Comparison of ENCODE assay signal across 1 cellular context in genomic region chr3:20061331-20061730, GRCh38.
TF ChIP-seq lines count a peak whose summit lies in the region.

No MANE protein-coding gene starts in this region.

TF ChIP-seq in GM12878, 131 proteins besides CTCF, POLR2A, EP300 and RAD21 (continued from another document):
- no peak for TF ChIP-seq CEBPZ (IDR thresholded peaks at IDR 0.05; ENCODE audit: low read depth, low read length)
- no peak for TF ChIP-seq FOXK2 (IDR thresholded peaks at IDR 0.05)
- no peak for TF ChIP-seq KLF5 (IDR thresholded peaks at IDR 0.05; ENCODE audit: partially characterized antibody)
- no peak for TF ChIP-seq BCLAF1 (IDR thresholded peaks at IDR 0.05)
- TF ChIP-seq MTA3 (IDR thresholded peaks at IDR 0.05; ENCODE audit: borderline replicate concordance, low read length), result no peak
- no peak for TF ChIP-seq SREBF1 (IDR thresholded peaks at IDR 0.05; ENCODE audit: low read length)
- no peak for TF ChIP-seq SIX5 (IDR thresholded peaks at IDR 0.05; ENCODE audit: low read depth, low read length, severe bottlenecking)
